Comparison of ENCODE assay signal across 8 cellular contexts in the genomic region with DNA sequence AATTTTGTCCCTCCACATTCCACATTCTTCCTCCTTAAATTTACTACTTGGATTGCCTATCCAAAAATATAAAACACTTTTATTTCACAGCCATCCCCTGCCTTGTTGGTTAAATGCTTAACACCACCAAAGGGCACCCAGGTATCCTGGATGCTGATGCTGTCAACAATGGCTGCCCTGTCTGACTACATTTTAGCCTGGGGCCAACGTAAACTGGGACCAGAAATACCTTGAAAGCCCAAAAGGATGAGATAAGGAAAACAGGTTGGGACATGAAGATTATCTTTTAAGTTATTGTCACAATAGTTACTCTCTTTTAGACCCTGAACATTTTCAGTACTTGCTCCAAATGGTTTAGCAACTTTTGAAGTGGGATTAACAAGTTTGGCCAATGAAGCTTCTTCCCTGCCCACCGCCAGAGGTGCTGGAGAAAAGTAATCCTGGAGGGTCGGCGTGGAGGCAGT. TPM values are rescaled to one million over a fixed set of nuclear protein-coding genes. Genes with fewer than 3 reads are reported as not detected.
DNase-seq lines count a peak whose midpoint lies in the region; ATAC-seq, FAIRE-seq and TF ChIP-seq lines count a peak whose summit lies in the region.

No MANE protein-coding gene starts in this region.

- H3K36me3 Mint-ChIP-seq in activated naive CD4-positive, alpha-beta T cell treated with anti-CD3 and anti-CD28 coated beads, Interleukin-2, amount 50 U/mL, for 72 hours = peaks cover 9 to 14% of the 10 kb centered on the region in 2 donors

- intact Hi-C loops in left ventricle myocardium inferior (cut with micrococcal nuclease) (no loop called here), cardiac septum (cut with DNase I) (no loop called here)

- no peak for FAIRE-seq in keratinocyte (lab: Jason Lieb, UNC)

- H3K9me3 ChIP-seq in left ventricle myocardium inferior (replicated peaks) (no peaks in the 10 kb centered on the region), keratinocyte (ENCODE audit: control insufficient read depth, low read depth, low read length) (no peaks in the 10 kb centered on the region), suprapubic skin (no peaks in the 10 kb centered on the region)

- H3K4me1 ChIP-seq in left ventricle myocardium inferior = peaks cover 46% of the 10 kb centered on the region
- H3K4me1 ChIP-seq in keratinocyte (ENCODE audit: control insufficient read depth, extremely low read depth, insufficient read depth, low read length) = peaks cover 2% of the 10 kb centered on the region
- H3K4me1 ChIP-seq in suprapubic skin = peaks cover 14% of the 10 kb centered on the region

- DNase-seq in left ventricle myocardium inferior = no peak
- DNase-seq in cardiac septum (ENCODE audit: low spot score) = no peak
- DNase-seq in activated naive CD4-positive, alpha-beta T cell treated with anti-CD3 and anti-CD28 coated beads, Interleukin-2, amount 50 U/mL, for 72 hours (ENCODE audit: low spot score in 2 of 2) = no peak
- DNase-seq in keratinocyte (ENCODE audit: low read depth, low spot score) = no peak
- no peak for DNase-seq in suprapubic skin (ENCODE audit: low spot score in 2 of 2)
- no peak for DNase-seq in NCI-H1930 (lab: John Stamatoyannopoulos, UW)

- H3K9me3 Mint-ChIP-seq in activated naive CD4-positive, alpha-beta T cell treated with anti-CD3 and anti-CD28 coated beads, Interleukin-2, amount 50 U/mL, for 72 hours = no peaks in the 10 kb centered on the region

- peak overlapping the region; percentile 91 for H3K9ac ChIP-seq in keratinocyte (ENCODE audit: control insufficient read depth, extremely low read depth, insufficient read depth, low read length)

- H3K9me1 ChIP-seq in keratinocyte (ENCODE audit: control insufficient read depth, extremely low read depth, insufficient read depth, low read length) = no peaks in the 10 kb centered on the region

- dilution Hi-C loops in keratinocyte (cut with MboI; ENCODE audit: extremely low pct_ligation_motif_present, low sequenced_read_pairs) = no loop called here

- H3K27me3 ChIP-seq in left ventricle myocardium inferior (ENCODE audit: low read depth) = no peaks in the 10 kb centered on the region
- H3K27me3 ChIP-seq in keratinocyte (ENCODE audit: control insufficient read depth, extremely low read depth, insufficient read depth, low read length) = no peaks in the 10 kb centered on the region
- H3K27me3 ChIP-seq in suprapubic skin = no peaks in the 10 kb centered on the region

- H4K20me1 ChIP-seq in keratinocyte (ENCODE audit: control insufficient read depth, extremely low read depth, insufficient read depth, low read length) = no peaks in the 10 kb centered on the region

- H3K27ac ChIP-seq in left ventricle myocardium inferior (replicated peaks) = peak overlapping the region; percentile 95
- H3K27ac ChIP-seq in keratinocyte (ENCODE audit: control insufficient read depth, insufficient read depth, low read length) = peak overlapping the region; percentile 93
- H3K27ac ChIP-seq in suprapubic skin = peak overlapping the region; percentile 94

- peak overlapping the region; percentile 66 for H3K4me2 ChIP-seq in keratinocyte (ENCODE audit: control insufficient read depth, extremely low read depth, insufficient read depth, low read depth, low read length)

- H3K79me2 ChIP-seq in keratinocyte (ENCODE audit: control insufficient read depth, insufficient read depth, low read length) = peaks cover 30% of the 10 kb centered on the region

- ATAC-seq in activated naive CD4-positive, alpha-beta T cell treated with anti-CD3 and anti-CD28 coated beads, Interleukin-2, amount 50 U/mL, for 72 hours = no peak
- ATAC-seq in HG03354 (IDR thresholded peaks at IDR 0.05; ENCODE audit: poor library complexity, severe bottlenecking, unreplicated experiment) (no peak), GM19351 (IDR thresholded peaks at IDR 0.05; ENCODE audit: unreplicated experiment) (no peak)

- TF ChIP-seq POLR2A in suprapubic skin (IDR thresholded peaks at IDR 0.05) = no peak

- 34% methylated on average over 4 of the region's 4 CpGs for WGBS in suprapubic skin

- peak overlapping the region; percentile 99 to 100 for H3K27ac Mint-ChIP-seq in activated naive CD4-positive, alpha-beta T cell treated with anti-CD3 and anti-CD28 coated beads, Interleukin-2, amount 50 U/mL, for 72 hours

- no peak for TF ChIP-seq CTCF in left ventricle myocardium inferior (IDR thresholded peaks at IDR 0.05; ENCODE audit: borderline replicate concordance)
- TF ChIP-seq CTCF in keratinocyte (optimal IDR thresholded peaks at IDR 0.05 in 1 of 3, IDR thresholded peaks at IDR 0.05 in 1 of 3, conservative IDR thresholded peaks at IDR 0.05 in 1 of 3; ENCODE audit: extremely low read depth in 1 of 3, insufficient read depth in 2 of 3, low read length in 3 of 3) = no peak
- TF ChIP-seq CTCF in suprapubic skin (IDR thresholded peaks at IDR 0.05) = no peak

- TF ChIP-seq EP300 in suprapubic skin (IDR thresholded peaks at IDR 0.05) = no peak

- H3K4me3 ChIP-seq in left ventricle myocardium inferior (peak overlapping the region; percentile 81), keratinocyte (ENCODE audit: control insufficient read depth in 2 of 3, extremely low read depth in 1 of 3, insufficient read depth in 2 of 3, low read depth in 1 of 3, low read length in 3 of 3) (peak overlapping the region; percentile 49 to 79 (median 74)), suprapubic skin (peak overlapping the region; percentile 68)

- H3K36me3 ChIP-seq in left ventricle myocardium inferior = no peaks in the 10 kb centered on the region
- no peaks in the 10 kb centered on the region for H3K36me3 ChIP-seq in keratinocyte (ENCODE audit: control insufficient read depth in 2 of 2, extremely low read depth in 1 of 2, insufficient read depth in 2 of 2, low read length in 2 of 2)
- H3K36me3 ChIP-seq in suprapubic skin = no peaks in the 10 kb centered on the region

- peak overlapping the region; percentile 54 for H2AFZ ChIP-seq in keratinocyte (ENCODE audit: control insufficient read depth, low read length)

RNA-seq across cellular contexts. Expression of a gene that starts 0.8 kb away (rescaled TPM):
- total RNA-seq in left ventricle myocardium inferior = 30.4 TPM
- total RNA-seq in cardiac septum = 29.4 TPM
- total RNA-seq in activated naive CD4-positive, alpha-beta T cell treated with anti-CD3 and anti-CD28 coated beads, Interleukin-2, amount 50 U/mL, for 72 hours = 10 to 100 TPM; 16.3 to 30.6 TPM
- 14.4 to 22.4 TPM (median 20.2 TPM) in 3 replicates for polyA plus RNA-seq in keratinocyte
- polyA plus RNA-seq in keratinocyte (2011; ENCODE audit: low read depth) = 5.3 TPM
- polyA plus RNA-seq in keratinocyte (2011; cell fraction: cytosol; rRNA removed) = 11.0 and 20.8 TPM in 2 replicates
- 19.6 and 21.5 TPM in 2 replicates for polyA plus RNA-seq in keratinocyte (2011; cell fraction: nucleus; rRNA removed)
- polyA plus RNA-seq in keratinocyte (2012; ENCODE audit: low replicate concordance) = 14.7 and 21.1 TPM in 2 replicates
- polyA minus RNA-seq in keratinocyte = 10.0 to 25.0 TPM (median 20.3 TPM) in 3 replicates
- 10.6 TPM for polyA minus RNA-seq in keratinocyte (2011; cell fraction: cytosol; rRNA and poly(A)+ RNA removed)
- 10.6 and 24.3 TPM in 2 replicates for polyA minus RNA-seq in keratinocyte (2011; cell fraction: nucleus; rRNA and poly(A)+ RNA removed)
- total RNA-seq in suprapubic skin = 10 to 100 TPM; 18.0 to 30.5 (median 25.7) TPM
